In the genomic region with DNA sequence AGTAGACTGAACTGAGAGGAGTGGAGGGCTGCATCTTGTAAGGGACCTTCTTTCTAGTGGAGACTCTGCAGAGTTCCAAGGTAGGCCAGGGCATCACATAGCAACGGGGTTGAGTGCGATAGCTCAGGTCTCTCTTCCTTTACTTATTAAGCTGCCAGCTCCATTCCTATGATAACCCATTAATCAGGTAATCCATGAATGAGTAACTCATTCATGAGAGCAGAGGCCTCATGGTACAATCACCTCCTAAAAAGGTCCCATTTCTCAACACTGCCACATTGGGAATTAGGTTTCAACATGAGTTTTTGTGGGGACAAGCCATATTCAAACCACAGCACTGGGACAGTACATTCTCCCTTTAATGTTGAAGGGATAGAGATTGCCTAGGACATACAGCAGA, we compare ENCODE assay signal across 28 cellular contexts. TPM values are rescaled to one million over a fixed set of nuclear protein-coding genes. Genes with fewer than 3 reads are reported as not detected.
"Had no signal": no experiment of that assay in that cellular context is flagged by ENCODE, and none has a peak within 500 bp of the region (broad histone marks: within the 10 kb centered on the region; RNA-seq: fewer than 3 reads in every experiment).

No MANE protein-coding gene starts in this region.

- DNase-seq: cortex of kidney; dorsolateral prefrontal cortex; effector CD8-positive, alpha-beta T cell; heart right ventricle; hypothalamus; left cardiac atrium; left ventricle myocardium superior; mesendoderm; naive B cell; psoas muscle; spleen; stimulated activated CD4-positive, alpha-beta T cell treated with anti-CD3 and anti-CD28 coated beads, Interleukin-15, amount 100 ng/mL, for 24 hours; stimulated activated CD4-positive, alpha-beta T cell treated with anti-CD3 and anti-CD28 coated beads, Interleukin-1b, Interleukin-23, amount 100 ng/mL, for 48 hours; stimulated activated CD4-positive, alpha-beta T cell treated with anti-CD3 and anti-CD28 coated beads, Interleukin-4, amount 100 ng/mL, for 24 hours; testis had no signal

- H3K36me3 ChIP-seq: heart right ventricle, neutrophil, spleen, tibial nerve had no signal

- H3K4me1 ChIP-seq: heart right ventricle, spleen, testis, tibial nerve had no signal

- H3K9me3 ChIP-seq: neutrophil, psoas muscle, testis, tibial nerve had no signal

- H3K27ac ChIP-seq: dorsolateral prefrontal cortex, heart right ventricle, neutrophil, psoas muscle, spleen, testis, tibial nerve had no signal

- ATAC-seq: esophagus mucosa; heart right ventricle; left cardiac atrium; left ventricle myocardium superior; psoas muscle; sciatic nerve; stimulated activated memory B cell treated with anti-CD40 and anti-IgM and Interleukin-4, amounts not matched to agents 10 μg/mL and 1 μg/mL and 100 μg/mL, for 72 hours had no signal

- H3K4me3 ChIP-seq: dorsolateral prefrontal cortex, heart right ventricle, lung, psoas muscle, spleen, testis, tibial nerve had no signal

- H3K27me3 ChIP-seq: dorsolateral prefrontal cortex, heart right ventricle, neutrophil, spleen, testis, tibial nerve had no signal

RNA-seq across cellular contexts. Expression of a gene that starts 21.3 kb away (rescaled TPM):
- total RNA-seq: dorsolateral prefrontal cortex, esophagus mucosa, fibroblast of lung, frontal cortex, glomerular endothelial cell, heart right ventricle, left cardiac atrium, left ventricle myocardium superior, lung, osteoblast, psoas muscle, sciatic nerve, skeletal muscle tissue, spleen, testis, tibial nerve, ureter had no signal
- polyA plus RNA-seq: fibroblast of lung, heart right ventricle, lung, neural cell, psoas muscle, spleen had no signal
